In genomic region chr4:18754180-18754579, GRCh38 we compare ENCODE assay signal across 21 cellular contexts.
A peak's percentile ranks its signal among the peaks of the same experiment; 100 is the strongest.
DNase-seq lines count a peak whose midpoint lies in the region; ATAC-seq and TF ChIP-seq lines count a peak whose summit lies in the region.
"Had no signal": no experiment of that assay in that cellular context is flagged by ENCODE, and none has a peak within 500 bp of the region (broad histone marks: within the 10 kb centered on the region; RNA-seq: fewer than 3 reads in every experiment).

No MANE protein-coding gene starts in this region.

- ATAC-seq in RWPE2 (ENCODE audit: low read depth): peak; percentile 35; the same call in 2 of the 3 replicates
- no peak for ATAC-seq in GM21717 (IDR thresholded peaks at IDR 0.05; ENCODE audit: unreplicated experiment)
- ATAC-seq: GM12878, Right ventricle myocardium inferior had no signal

- H3K4me3 ChIP-seq in RWPE2 (ENCODE audit: severe bottlenecking) (no peak overlapping the region), coronary artery (no peak overlapping the region), dorsolateral prefrontal cortex (no peak overlapping the region)
- H3K4me3 ChIP-seq: BLaER1, GM12878, SJSA1 had no signal

- TF ChIP-seq EP300 in Ishikawa (IDR thresholded peaks at IDR 0.05; ENCODE audit: borderline replicate concordance): peak; percentile 76

- no peaks in the 10 kb centered on the region for H3K27me3 ChIP-seq in RWPE2 (ENCODE audit: insufficient read depth, poor library complexity, severe bottlenecking)
- peaks cover 0 to 7% (median 0%) of the 10 kb centered on the region in 45 donors for H3K27me3 ChIP-seq in dorsolateral prefrontal cortex
- H3K27me3 ChIP-seq: BLaER1, SJSA1 had no signal

- DNase-seq in RWPE2 (ENCODE audit: low spot score): no peak
- peak; percentile 14 for DNase-seq in iPS DF 4.7 (ENCODE audit: extremely low read depth, low spot score)
- peak; percentile 63 for DNase-seq in renal cortical epithelial cell (ENCODE audit: low read depth)
- DNase-seq in coronary artery (ENCODE audit: low spot score): no peak
- DNase-seq in dorsolateral prefrontal cortex: no peak
- DNase-seq: CD4-positive, alpha-beta T cell; COR-L47; DMS79 treated with DMSO at 0.1 percent for 48 hours; GOT3; MV-4-11; NCI-H1105 treated with DMSO at 0.1 percent for 48 hours; NCI-H2029 treated with DMSO at 0.1 percent for 48 hours; NCI-H446 treated with DMSO at 0.1 percent for 48 hours; NCI-H526 treated with DMSO at 0.1 percent for 48 hours had no signal

- intact Hi-C loops in dorsolateral prefrontal cortex (cut with DNase I): no loop called here

- H3K9me3 ChIP-seq in RWPE2 (ENCODE audit: severe bottlenecking): no peaks in the 10 kb centered on the region
- H3K9me3 ChIP-seq: BLaER1, SJSA1 had no signal

- no peaks in the 10 kb centered on the region for H3K36me3 ChIP-seq in RWPE2 (ENCODE audit: low read depth)
- H3K36me3 ChIP-seq: BLaER1, SJSA1 had no signal

- TF ChIP-seq CTCF in RWPE2 (IDR thresholded peaks at IDR 0.05; ENCODE audit: poor library complexity, severe bottlenecking): no peak
- no peak for TF ChIP-seq CTCF in coronary artery (IDR thresholded peaks at IDR 0.05)
- TF ChIP-seq CTCF in dorsolateral prefrontal cortex (IDR thresholded peaks at IDR 0.05 in 54 of 56, conservative IDR thresholded peaks at IDR 0.05 in 2 of 56; ENCODE audit: low read depth in 1 of 56, partially characterized antibody in 56 of 56): no peak

- 0 out of 2 replicates have a peak, but pooled peaks have one; percentile 13 for TF ChIP-seq RAD21 in Ishikawa (IDR thresholded peaks at IDR 0.05; ENCODE audit: low read depth)

- no peak overlapping the region for H3K27ac ChIP-seq in RWPE2 (ENCODE audit: poor library complexity, severe bottlenecking)
- no peak overlapping the region for H3K27ac ChIP-seq in coronary artery
- no peak overlapping the region for H3K27ac ChIP-seq in dorsolateral prefrontal cortex
- H3K27ac ChIP-seq: BLaER1, KMS-11, SJSA1 had no signal

- H3K4me1 ChIP-seq in RWPE2 (ENCODE audit: insufficient read depth, poor library complexity, severe bottlenecking): no peaks in the 10 kb centered on the region
- H3K4me1 ChIP-seq: BLaER1, SJSA1 had no signal

TF ChIP-seq in Ishikawa, 13 proteins besides CTCF, POLR2A, EP300 and RAD21:
- TF ChIP-seq TEAD4 (IDR thresholded peaks at IDR 0.05) (peak; percentile 84), TCF12 (IDR thresholded peaks at IDR 0.05; ENCODE audit: low read depth) (0 out of 2 replicates have a peak, but pooled peaks have one; percentile 35), ZBTB7A (IDR thresholded peaks at IDR 0.05; ENCODE audit: low read depth) (no peak), REST (IDR thresholded peaks at IDR 0.05; ENCODE audit: low read depth) (no peak), CREB1 (IDR thresholded peaks at IDR 0.05; ENCODE audit: low read depth) (no peak), YY1 (IDR thresholded peaks at IDR 0.05; ENCODE audit: low read depth) (no peak), EGR1 (IDR thresholded peaks at IDR 0.05) (no peak), NFIC (IDR thresholded peaks at IDR 0.05) (peak; percentile 82), CEBPB (IDR thresholded peaks at IDR 0.05) (peak; percentile 90), TAF1 (IDR thresholded peaks at IDR 0.05; ENCODE audit: low read depth) (no peak), FOXM1 (IDR thresholded peaks at IDR 0.05; ENCODE audit: borderline replicate concordance, low read depth) (peak; percentile 48; the same call in 1 of the 2 replicates)
- TF ChIP-seq, protein P1, sequence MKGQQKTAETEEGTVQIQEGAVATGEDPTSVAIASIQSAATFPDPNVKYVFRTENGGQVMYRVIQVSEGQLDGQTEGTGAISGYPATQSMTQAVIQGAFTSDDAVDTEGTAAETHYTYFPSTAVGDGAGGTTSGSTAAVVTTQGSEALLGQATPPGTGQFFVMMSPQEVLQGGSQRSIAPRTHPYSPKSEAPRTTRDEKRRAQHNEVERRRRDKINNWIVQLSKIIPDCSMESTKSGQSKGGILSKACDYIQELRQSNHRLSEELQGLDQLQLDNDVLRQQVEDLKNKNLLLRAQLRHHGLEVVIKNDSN (IDR thresholded peaks at IDR 0.05): no peak
- TF ChIP-seq, protein P2, sequence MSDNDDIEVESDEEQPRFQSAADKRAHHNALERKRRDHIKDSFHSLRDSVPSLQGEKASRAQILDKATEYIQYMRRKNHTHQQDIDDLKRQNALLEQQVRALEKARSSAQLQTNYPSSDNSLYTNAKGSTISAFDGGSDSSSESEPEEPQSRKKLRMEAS (IDR thresholded peaks at IDR 0.05): no peak

Comparison
In these comparisons a context has a peak if more than half of its experiments do, and no peak if none do; other contexts are left out.
1. DNase-seq: peak in iPS DF 4.7 (single experiment) and renal cortical epithelial cell (single experiment); none in RWPE2 (single experiment), coronary artery (single experiment) and dorsolateral prefrontal cortex (0 of 10).